ENCODE assay signal across 8 cellular contexts in genomic region chr17:409308-409847, GRCh38. TPM values are rescaled to one million over a fixed set of nuclear protein-coding genes. Genes with fewer than 3 reads are reported as not detected.
A peak's percentile ranks its signal among the peaks of the same experiment; 100 is the strongest.
DNase-seq lines count a peak whose midpoint lies in the region; ATAC-seq and TF ChIP-seq lines count a peak whose summit lies in the region.

No MANE protein-coding gene starts in this region.

- H3K4me1 ChIP-seq in GM23248 (ENCODE audit: insufficient read depth) (0 out of 2 replicates have a peak, but pooled peaks cover 7% of the 10 kb centered on the region), skeletal muscle satellite cell (ENCODE audit: control insufficient read depth, insufficient read depth, low read length) (peaks cover 21% of the 10 kb centered on the region)

- H3K27ac ChIP-seq in GM23248: peak overlapping the region; percentile 52

- WGBS in GM23248 (ENCODE audit: low coverage in 1 of 2, low lambda C conversion rate in 2 of 2, missing lambda C conversion rate in 2 of 2), 2 experiments: 49 to 56% methylated on average over 16 of the region's 16 CpGs

- peaks cover 14% of the 10 kb centered on the region; the same call in 1 of the 2 replicates for H3F3A ChIP-seq in GM23248 (ENCODE audit: insufficient read depth)

- no peaks in the 10 kb centered on the region for H3K9me3 ChIP-seq in GM23248 (ENCODE audit: low read depth)
- H3K9me3 ChIP-seq in skeletal muscle satellite cell (replicated peaks; ENCODE audit: low read length): no peaks in the 10 kb centered on the region

- H3K27me3 ChIP-seq in GM23248 (replicated peaks; ENCODE audit: insufficient read depth) (no peaks in the 10 kb centered on the region), skeletal muscle satellite cell (ENCODE audit: control insufficient read depth, insufficient read depth, low read length) (peaks cover 2% of the 10 kb centered on the region)

- H3K4me2 ChIP-seq in GM23248 (ENCODE audit: unreplicated experiment) (peak overlapping the region; percentile 62), skeletal muscle satellite cell (ENCODE audit: low read length) (peak overlapping the region; percentile 88)

- DNase-seq in GM23248: no peak
- peak; percentile 35 for DNase-seq in left ventricle myocardium superior
- no peak for DNase-seq in stimulated activated CD4-positive, alpha-beta T cell treated with anti-CD3 and anti-CD28 coated beads, Interleukin-2, amount 100 ng/mL, for 24 hours
- DNase-seq in effector CD8-positive, alpha-beta T cell (lab: John Stamatoyannopoulos, UW): no peak
- no peak for DNase-seq in NCI-H2029 (lab: John Stamatoyannopoulos, UW)

- H3K36me3 ChIP-seq in GM23248 (ENCODE audit: low read depth): no peaks in the 10 kb centered on the region
- peaks cover under 1% of the 10 kb centered on the region for H3K36me3 ChIP-seq in skeletal muscle satellite cell (ENCODE audit: insufficient read depth, low read length)

- TF ChIP-seq CTCF in WI38 (IDR thresholded peaks at IDR 0.05; ENCODE audit: low read depth, low read length): no peak

- H4K20me1 ChIP-seq in GM23248 (ENCODE audit: insufficient read depth): no peaks in the 10 kb centered on the region

- ATAC-seq in left ventricle myocardium superior: no peak
- no peak for ATAC-seq in HG03196 (IDR thresholded peaks at IDR 0.05; ENCODE audit: unreplicated experiment)

- H3K9me2 ChIP-seq in GM23248 (ENCODE audit: insufficient read depth): no peaks in the 10 kb centered on the region

- H3K9ac ChIP-seq in GM23248 (peak overlapping the region; percentile 59), skeletal muscle satellite cell (ENCODE audit: low read depth, low read length) (peak overlapping the region; percentile 65)

- no peaks in the 10 kb centered on the region for H3K79me2 ChIP-seq in GM23248 (ENCODE audit: insufficient read depth)

- peak overlapping the region; percentile 68 for H3K4me3 ChIP-seq in GM23248
- peak overlapping the region; percentile 33; the same call in 1 of the 2 replicates for H3K4me3 ChIP-seq in WI38 (ENCODE audit: low read depth, low read length)
- H3K4me3 ChIP-seq in skeletal muscle satellite cell (ENCODE audit: low read length): peak overlapping the region; percentile 69

- H2AFZ ChIP-seq in GM23248: peak overlapping the region; percentile 94

- intact Hi-C loops in left ventricle myocardium superior (cut with micrococcal nuclease): no loop called here

- in situ Hi-C loops in GM23248 (cut with MboI): no loop called here

RNA-seq across cellular contexts. Expression of gene RFLNB, which starts 36.4 kb away (rescaled TPM):
- total RNA-seq in GM23248 (2014; rRNA removed; shearing (Covaris generic)): 73.1 and 78.9 TPM in 2 replicates
- 45.7 and 47.6 TPM in 2 replicates for polyA plus RNA-seq in GM23248 (2016; fragmentation: Nextera tagmentation; extraction: Ambion mirVana)
- total RNA-seq in left ventricle myocardium superior: 17.4 TPM
- total RNA-seq in skeletal muscle satellite cell (2012; rRNA removed): 7.4 and 24.5 TPM in 2 replicates

RNA-seq across cellular contexts. Expression of gene RPH3AL, which starts 56.8 kb away (rescaled TPM):
- 2.7 and 13.4 TPM in 2 replicates for total RNA-seq in GM23248 (2014; rRNA removed; shearing (Covaris generic))
- 5.2 and 5.4 TPM in 2 replicates for polyA plus RNA-seq in GM23248 (2016; fragmentation: Nextera tagmentation; extraction: Ambion mirVana)
- total RNA-seq in left ventricle myocardium superior: 3.8 TPM
- total RNA-seq in skeletal muscle satellite cell (2012; rRNA removed): 1.8 and 3.5 TPM in 2 replicates
